In the genomic region with DNA sequence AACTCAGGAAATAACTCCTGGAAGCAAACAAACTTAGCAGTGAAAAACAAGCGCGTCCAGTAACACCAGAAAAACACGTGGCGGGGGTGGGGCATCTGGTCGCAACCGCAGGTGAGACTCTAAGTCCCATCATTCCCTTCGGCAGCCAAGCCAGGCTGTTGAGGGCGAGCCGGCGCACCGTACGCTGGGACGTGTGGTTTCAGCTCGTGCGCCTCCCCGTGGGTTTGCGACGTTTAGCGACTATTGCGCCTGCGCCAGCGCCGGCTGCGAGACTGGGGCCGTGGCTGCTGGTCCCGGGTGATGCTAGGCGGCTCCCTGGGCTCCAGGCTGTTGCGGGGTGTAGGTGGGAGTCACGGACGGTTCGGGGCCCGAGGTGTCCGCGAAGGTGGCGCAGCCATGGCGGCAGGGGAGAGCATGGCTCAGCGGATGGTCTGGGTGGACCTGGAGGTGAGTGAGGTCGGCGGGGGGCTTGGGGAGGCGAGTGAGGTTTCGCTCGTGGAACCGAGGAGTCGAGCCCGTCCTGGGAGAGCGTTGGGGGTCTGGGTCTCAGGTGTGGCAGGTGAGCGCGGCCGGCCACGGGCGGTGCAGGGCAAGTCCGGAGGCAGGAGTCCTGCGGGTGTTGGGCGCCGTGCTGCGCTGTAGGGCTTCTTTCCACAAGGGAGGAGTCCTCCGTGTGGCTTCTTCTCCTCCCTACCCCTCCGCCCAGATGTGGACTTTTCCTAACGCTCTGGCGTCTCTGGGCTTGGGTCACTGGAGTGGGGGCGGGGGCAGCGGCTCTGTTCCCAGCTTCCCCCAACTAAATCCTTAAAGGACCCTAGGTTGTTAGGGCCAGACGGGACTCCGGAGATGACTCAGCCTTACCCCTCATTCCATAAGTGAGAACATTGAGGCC, we compare ENCODE assay signal across 1 cellular context.
A peak's percentile ranks its signal among the peaks of the same experiment; 100 is the strongest.
TF ChIP-seq lines count a peak whose summit lies in the region.

A gene (plus strand): TSS at position 239 of the 892 bp plus-strand sequence. CDS start 62 bp downstream, at position 301.

TF ChIP-seq in HepG2, 621 proteins besides CTCF, POLR2A, EP300 and RAD21 (continued from another document and continues in another):
- TF ChIP-seq, protein P1, sequence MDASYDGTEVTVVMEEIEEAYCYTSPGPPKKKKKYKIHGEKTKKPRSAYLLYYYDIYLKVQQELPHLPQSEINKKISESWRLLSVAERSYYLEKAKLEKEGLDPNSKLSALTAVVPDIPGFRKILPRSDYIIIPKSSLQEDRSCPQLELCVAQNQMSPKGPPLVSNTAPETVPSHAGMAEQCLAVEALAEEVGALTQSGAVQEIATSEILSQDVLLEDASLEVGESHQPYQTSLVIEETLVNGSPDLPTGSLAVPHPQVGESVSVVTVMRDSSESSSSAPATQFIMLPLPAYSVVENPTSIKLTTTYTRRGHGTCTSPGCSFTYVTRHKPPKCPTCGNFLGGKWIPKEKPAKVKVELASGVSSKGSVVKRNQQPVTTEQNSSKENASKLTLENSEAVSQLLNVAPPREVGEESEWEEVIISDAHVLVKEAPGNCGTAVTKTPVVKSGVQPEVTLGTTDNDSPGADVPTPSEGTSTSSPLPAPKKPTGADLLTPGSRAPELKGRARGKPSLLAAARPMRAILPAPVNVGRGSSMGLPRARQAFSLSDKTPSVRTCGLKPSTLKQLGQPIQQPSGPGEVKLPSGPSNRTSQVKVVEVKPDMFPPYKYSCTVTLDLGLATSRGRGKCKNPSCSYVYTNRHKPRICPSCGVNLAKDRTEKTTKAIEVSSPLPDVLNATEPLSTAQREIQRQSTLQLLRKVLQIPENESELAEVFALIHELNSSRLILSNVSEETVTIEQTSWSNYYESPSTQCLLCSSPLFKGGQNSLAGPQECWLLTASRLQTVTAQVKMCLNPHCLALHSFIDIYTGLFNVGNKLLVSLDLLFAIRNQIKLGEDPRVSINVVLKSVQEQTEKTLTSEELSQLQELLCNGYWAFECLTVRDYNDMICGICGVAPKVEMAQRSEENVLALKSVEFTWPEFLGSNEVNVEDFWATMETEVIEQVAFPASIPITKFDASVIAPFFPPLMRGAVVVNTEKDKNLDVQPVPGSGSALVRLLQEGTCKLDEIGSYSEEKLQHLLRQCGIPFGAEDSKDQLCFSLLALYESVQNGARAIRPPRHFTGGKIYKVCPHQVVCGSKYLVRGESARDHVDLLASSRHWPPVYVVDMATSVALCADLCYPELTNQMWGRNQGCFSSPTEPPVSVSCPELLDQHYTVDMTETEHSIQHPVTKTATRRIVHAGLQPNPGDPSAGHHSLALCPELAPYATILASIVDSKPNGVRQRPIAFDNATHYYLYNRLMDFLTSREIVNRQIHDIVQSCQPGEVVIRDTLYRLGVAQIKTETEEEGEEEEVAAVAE (CRISPR knock-in tag; IDR thresholded peaks at IDR 0.05; ENCODE audit: borderline replicate concordance), result 0 out of 2 replicates have a peak, but pooled peaks have one; percentile 14
- TF ChIP-seq SMARCE1 (IDR thresholded peaks at IDR 0.05; ENCODE audit: borderline replicate concordance) (no peak), HCFC1 (IDR thresholded peaks at IDR 0.05; ENCODE audit: low read depth, low read length) (peak; percentile 94), SALL2 (CRISPR knock-in tag; IDR thresholded peaks at IDR 0.05) (peak; percentile 79; the same call in 1 of the 2 replicates), PHF5A (CRISPR knock-in tag; IDR thresholded peaks at IDR 0.05; ENCODE audit: low read depth, unreplicated experiment) (no peak), ZNF746 (CRISPR knock-in tag; IDR thresholded peaks at IDR 0.05) (no peak), FOSL2 (CRISPR knock-in tag; IDR thresholded peaks at IDR 0.05) (peak; percentile 91), MEIS2 (CRISPR knock-in tag; IDR thresholded peaks at IDR 0.05) (peak; percentile 63; the same call in 1 of the 2 replicates), ZKSCAN5 (CRISPR knock-in tag; IDR thresholded peaks at IDR 0.05) (peak; percentile 84), ZBTB8A (CRISPR knock-in tag; IDR thresholded peaks at IDR 0.05; ENCODE audit: borderline replicate concordance, low read depth) (no peak), ELF3 (CRISPR knock-in tag; IDR thresholded peaks at IDR 0.05) (peak; percentile 63), ZNF773 (CRISPR knock-in tag; IDR thresholded peaks at IDR 0.05; ENCODE audit: borderline replicate concordance) (0 out of 2 replicates have a peak, but pooled peaks have one; percentile 51), NR2F6 (IDR thresholded peaks at IDR 0.05) (no peak), NR2F6 (CRISPR knock-in tag; IDR thresholded peaks at IDR 0.05) (0 out of 2 replicates have a peak, but pooled peaks have one; percentile 6), ASH2L (IDR thresholded peaks at IDR 0.05; ENCODE audit: insufficient read length, low read depth, low read length) (peak; percentile 70), ZNF678 (CRISPR knock-in tag; IDR thresholded peaks at IDR 0.05) (0 out of 2 replicates have a peak, but pooled peaks have one; percentile 56), CREM (IDR thresholded peaks at IDR 0.05) (peak; percentile 62), CREM (CRISPR knock-in tag; IDR thresholded peaks at IDR 0.05) (no peak), ZNF263 (CRISPR knock-in tag; IDR thresholded peaks at IDR 0.05) (peak; percentile 86), GABPB1 (CRISPR knock-in tag; IDR thresholded peaks at IDR 0.05) (peak; percentile 82)
- TF ChIP-seq, protein P2, sequence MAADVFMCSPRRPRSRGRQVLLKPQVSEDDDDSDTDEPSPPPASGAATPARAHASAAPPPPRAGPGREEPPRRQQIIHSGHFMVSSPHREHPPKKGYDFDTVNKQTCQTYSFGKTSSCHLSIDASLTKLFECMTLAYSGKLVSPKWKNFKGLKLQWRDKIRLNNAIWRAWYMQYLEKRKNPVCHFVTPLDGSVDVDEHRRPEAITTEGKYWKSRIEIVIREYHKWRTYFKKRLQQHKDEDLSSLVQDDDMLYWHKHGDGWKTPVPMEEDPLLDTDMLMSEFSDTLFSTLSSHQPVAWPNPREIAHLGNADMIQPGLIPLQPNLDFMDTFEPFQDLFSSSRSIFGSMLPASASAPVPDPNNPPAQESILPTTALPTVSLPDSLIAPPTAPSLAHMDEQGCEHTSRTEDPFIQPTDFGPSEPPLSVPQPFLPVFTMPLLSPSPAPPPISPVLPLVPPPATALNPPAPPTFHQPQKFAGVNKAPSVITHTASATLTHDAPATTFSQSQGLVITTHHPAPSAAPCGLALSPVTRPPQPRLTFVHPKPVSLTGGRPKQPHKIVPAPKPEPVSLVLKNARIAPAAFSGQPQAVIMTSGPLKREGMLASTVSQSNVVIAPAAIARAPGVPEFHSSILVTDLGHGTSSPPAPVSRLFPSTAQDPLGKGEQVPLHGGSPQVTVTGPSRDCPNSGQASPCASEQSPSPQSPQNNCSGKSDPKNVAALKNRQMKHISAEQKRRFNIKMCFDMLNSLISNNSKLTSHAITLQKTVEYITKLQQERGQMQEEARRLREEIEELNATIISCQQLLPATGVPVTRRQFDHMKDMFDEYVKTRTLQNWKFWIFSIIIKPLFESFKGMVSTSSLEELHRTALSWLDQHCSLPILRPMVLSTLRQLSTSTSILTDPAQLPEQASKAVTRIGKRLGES (CRISPR knock-in tag; IDR thresholded peaks at IDR 0.05; ENCODE audit: borderline replicate concordance), result no peak
- TF ChIP-seq, protein P3, sequence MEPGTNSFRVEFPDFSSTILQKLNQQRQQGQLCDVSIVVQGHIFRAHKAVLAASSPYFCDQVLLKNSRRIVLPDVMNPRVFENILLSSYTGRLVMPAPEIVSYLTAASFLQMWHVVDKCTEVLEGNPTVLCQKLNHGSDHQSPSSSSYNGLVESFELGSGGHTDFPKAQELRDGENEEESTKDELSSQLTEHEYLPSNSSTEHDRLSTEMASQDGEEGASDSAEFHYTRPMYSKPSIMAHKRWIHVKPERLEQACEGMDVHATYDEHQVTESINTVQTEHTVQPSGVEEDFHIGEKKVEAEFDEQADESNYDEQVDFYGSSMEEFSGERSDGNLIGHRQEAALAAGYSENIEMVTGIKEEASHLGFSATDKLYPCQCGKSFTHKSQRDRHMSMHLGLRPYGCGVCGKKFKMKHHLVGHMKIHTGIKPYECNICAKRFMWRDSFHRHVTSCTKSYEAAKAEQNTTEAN (CRISPR knock-in tag; conservative IDR thresholded peaks at IDR 0.05), result 0 out of 2 replicates have a peak, but pooled peaks have one; percentile 35
- TF ChIP-seq, protein P4, sequence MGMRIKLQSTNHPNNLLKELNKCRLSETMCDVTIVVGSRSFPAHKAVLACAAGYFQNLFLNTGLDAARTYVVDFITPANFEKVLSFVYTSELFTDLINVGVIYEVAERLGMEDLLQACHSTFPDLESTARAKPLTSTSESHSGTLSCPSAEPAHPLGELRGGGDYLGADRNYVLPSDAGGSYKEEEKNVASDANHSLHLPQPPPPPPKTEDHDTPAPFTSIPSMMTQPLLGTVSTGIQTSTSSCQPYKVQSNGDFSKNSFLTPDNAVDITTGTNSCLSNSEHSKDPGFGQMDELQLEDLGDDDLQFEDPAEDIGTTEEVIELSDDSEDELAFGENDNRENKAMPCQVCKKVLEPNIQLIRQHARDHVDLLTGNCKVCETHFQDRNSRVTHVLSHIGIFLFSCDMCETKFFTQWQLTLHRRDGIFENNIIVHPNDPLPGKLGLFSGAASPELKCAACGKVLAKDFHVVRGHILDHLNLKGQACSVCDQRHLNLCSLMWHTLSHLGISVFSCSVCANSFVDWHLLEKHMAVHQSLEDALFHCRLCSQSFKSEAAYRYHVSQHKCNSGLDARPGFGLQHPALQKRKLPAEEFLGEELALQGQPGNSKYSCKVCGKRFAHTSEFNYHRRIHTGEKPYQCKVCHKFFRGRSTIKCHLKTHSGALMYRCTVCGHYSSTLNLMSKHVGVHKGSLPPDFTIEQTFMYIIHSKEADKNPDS (CRISPR knock-in tag; IDR thresholded peaks at IDR 0.05), result peak; percentile 61; the same call in 1 of the 2 replicates
- TF ChIP-seq, protein P5, sequence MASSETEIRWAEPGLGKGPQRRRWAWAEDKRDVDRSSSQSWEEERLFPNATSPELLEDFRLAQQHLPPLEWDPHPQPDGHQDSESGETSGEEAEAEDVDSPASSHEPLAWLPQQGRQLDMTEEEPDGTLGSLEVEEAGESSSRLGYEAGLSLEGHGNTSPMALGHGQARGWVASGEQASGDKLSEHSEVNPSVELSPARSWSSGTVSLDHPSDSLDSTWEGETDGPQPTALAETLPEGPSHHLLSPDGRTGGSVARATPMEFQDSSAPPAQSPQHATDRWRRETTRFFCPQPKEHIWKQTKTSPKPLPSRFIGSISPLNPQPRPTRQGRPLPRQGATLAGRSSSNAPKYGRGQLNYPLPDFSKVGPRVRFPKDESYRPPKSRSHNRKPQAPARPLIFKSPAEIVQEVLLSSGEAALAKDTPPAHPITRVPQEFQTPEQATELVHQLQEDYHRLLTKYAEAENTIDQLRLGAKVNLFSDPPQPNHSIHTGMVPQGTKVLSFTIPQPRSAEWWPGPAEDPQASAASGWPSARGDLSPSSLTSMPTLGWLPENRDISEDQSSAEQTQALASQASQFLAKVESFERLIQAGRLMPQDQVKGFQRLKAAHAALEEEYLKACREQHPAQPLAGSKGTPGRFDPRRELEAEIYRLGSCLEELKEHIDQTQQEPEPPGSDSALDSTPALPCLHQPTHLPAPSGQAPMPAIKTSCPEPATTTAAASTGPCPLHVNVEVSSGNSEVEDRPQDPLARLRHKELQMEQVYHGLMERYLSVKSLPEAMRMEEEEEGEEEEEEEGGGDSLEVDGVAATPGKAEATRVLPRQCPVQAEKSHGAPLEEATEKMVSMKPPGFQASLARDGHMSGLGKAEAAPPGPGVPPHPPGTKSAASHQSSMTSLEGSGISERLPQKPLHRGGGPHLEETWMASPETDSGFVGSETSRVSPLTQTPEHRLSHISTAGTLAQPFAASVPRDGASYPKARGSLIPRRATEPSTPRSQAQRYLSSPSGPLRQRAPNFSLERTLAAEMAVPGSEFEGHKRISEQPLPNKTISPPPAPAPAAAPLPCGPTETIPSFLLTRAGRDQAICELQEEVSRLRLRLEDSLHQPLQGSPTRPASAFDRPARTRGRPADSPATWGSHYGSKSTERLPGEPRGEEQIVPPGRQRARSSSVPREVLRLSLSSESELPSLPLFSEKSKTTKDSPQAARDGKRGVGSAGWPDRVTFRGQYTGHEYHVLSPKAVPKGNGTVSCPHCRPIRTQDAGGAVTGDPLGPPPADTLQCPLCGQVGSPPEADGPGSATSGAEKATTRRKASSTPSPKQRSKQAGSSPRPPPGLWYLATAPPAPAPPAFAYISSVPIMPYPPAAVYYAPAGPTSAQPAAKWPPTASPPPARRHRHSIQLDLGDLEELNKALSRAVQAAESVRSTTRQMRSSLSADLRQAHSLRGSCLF (CRISPR knock-in tag; IDR thresholded peaks at IDR 0.05; ENCODE audit: borderline replicate concordance), result no peak
- TF ChIP-seq, protein P6, sequence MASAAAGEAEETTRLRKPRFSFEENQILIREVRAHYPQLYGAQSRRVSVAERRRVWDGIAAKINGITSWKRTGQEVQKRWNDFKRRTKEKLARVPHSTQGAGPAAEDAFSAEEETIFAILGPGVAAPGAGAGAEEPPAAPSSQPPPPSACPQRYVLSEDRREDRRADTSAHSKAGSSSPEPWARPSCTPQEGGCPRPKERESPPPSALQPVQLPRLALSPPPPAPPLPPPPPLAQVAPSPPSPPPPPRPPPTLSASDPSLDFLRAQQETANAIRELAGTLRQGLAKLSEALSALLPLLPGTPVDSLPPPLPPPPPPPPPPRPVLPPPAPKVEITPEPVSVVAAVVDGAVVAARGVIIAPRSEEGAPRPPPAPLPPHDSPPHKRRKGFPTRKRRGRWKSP (CRISPR knock-in tag; IDR thresholded peaks at IDR 0.05), result peak; percentile 100
- TF ChIP-seq, protein P7, sequence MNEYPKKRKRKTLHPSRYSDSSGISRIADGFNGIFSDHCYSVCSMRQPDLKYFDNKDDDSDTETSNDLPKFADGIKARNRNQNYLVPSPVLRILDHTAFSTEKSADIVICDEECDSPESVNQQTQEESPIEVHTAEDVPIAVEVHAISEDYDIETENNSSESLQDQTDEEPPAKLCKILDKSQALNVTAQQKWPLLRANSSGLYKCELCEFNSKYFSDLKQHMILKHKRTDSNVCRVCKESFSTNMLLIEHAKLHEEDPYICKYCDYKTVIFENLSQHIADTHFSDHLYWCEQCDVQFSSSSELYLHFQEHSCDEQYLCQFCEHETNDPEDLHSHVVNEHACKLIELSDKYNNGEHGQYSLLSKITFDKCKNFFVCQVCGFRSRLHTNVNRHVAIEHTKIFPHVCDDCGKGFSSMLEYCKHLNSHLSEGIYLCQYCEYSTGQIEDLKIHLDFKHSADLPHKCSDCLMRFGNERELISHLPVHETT (CRISPR knock-in tag; conservative IDR thresholded peaks at IDR 0.05), result no peak
- TF ChIP-seq, protein P8, sequence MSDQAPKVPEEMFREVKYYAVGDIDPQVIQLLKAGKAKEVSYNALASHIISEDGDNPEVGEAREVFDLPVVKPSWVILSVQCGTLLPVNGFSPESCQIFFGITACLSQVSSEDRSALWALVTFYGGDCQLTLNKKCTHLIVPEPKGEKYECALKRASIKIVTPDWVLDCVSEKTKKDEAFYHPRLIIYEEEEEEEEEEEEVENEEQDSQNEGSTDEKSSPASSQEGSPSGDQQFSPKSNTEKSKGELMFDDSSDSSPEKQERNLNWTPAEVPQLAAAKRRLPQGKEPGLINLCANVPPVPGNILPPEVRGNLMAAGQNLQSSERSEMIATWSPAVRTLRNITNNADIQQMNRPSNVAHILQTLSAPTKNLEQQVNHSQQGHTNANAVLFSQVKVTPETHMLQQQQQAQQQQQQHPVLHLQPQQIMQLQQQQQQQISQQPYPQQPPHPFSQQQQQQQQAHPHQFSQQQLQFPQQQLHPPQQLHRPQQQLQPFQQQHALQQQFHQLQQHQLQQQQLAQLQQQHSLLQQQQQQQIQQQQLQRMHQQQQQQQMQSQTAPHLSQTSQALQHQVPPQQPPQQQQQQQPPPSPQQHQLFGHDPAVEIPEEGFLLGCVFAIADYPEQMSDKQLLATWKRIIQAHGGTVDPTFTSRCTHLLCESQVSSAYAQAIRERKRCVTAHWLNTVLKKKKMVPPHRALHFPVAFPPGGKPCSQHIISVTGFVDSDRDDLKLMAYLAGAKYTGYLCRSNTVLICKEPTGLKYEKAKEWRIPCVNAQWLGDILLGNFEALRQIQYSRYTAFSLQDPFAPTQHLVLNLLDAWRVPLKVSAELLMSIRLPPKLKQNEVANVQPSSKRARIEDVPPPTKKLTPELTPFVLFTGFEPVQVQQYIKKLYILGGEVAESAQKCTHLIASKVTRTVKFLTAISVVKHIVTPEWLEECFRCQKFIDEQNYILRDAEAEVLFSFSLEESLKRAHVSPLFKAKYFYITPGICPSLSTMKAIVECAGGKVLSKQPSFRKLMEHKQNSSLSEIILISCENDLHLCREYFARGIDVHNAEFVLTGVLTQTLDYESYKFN (CRISPR knock-in tag; conservative IDR thresholded peaks at IDR 0.05), result 0 out of 2 replicates have a peak, but pooled peaks have one; percentile 28
